In the genomic region with DNA sequence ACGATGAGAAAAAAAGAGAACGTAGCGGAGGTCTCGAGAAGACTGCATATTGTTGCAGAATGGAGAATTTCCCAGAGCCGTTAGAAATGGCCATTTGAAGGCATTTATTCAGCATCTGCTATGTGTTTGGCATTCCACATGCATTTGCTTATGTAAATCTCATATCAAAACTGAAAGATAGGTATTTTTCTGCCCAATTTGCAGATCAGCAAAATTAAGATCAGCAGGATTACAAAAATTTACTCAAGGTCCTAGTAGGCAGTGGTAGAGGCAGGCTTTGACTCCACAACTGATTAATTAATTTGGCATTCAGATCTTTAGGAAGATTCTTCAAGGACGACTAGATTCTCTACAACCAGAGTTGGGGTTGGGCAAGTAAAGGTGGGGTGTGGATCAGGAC, we compare ENCODE assay signal across 2 cellular contexts.
A peak's percentile ranks its signal among the peaks of the same experiment; 100 is the strongest.
TF ChIP-seq lines count a peak whose summit lies in the region.

No MANE protein-coding gene starts in this region.

TF ChIP-seq in K562, 482 proteins besides CTCF, POLR2A, EP300 and RAD21:
- TF ChIP-seq MAFG (tag; conservative IDR thresholded peaks at IDR 0.05) = 0 out of 2 replicates have a peak, but pooled peaks have one; percentile 8
- no peak for TF ChIP-seq NCOA6 (IDR thresholded peaks at IDR 0.05)
- no peak for TF ChIP-seq ZNF785 (CRISPR knock-in tag; IDR thresholded peaks at IDR 0.05)
- TF ChIP-seq C11orf30 (IDR thresholded peaks at IDR 0.05; ENCODE audit: low read depth) = peak; percentile 28; the same call in 1 of the 2 replicates

TF ChIP-seq in SK-N-SH, 30 proteins besides CTCF, POLR2A, EP300 and RAD21:
- TF ChIP-seq CHD2 (IDR thresholded peaks at IDR 0.05; ENCODE audit: low read length, partially characterized antibody) = no peak
